In genomic region chr10:132186488-132187413, GRCh38 we compare ENCODE assay signal across 8 cellular contexts. TPM values are rescaled to one million over a fixed set of nuclear protein-coding genes. Genes with fewer than 3 reads are reported as not detected.
DNase-seq lines count a peak whose midpoint lies in the region; ATAC-seq and TF ChIP-seq lines count a peak whose summit lies in the region.

TSS of gene DPYSL4 (plus strand) at chr10:132186948. CDS start at chr10:132187064, 116 bp downstream.

- peak in 2 of 4 donors; percentile 23 to 26 for ATAC-seq in right lobe of liver
- no peak for ATAC-seq in GM18861 (IDR thresholded peaks at IDR 0.05; ENCODE audit: unreplicated experiment)
- no peak for ATAC-seq in HG03097 (IDR thresholded peaks at IDR 0.05; ENCODE audit: low FRiP score, unreplicated experiment)

- TF ChIP-seq CTCF in GM12864 (IDR thresholded peaks at IDR 0.05; ENCODE audit: low read depth, low read length, missing control alignments) (no peak), choroid plexus epithelial cell (conservative IDR thresholded peaks at IDR 0.05; ENCODE audit: low read depth, low read length) (no peak), right lobe of liver (IDR thresholded peaks at IDR 0.05) (no peak), stomach (IDR thresholded peaks at IDR 0.05) (no peak)

- H3K36me3 ChIP-seq in right lobe of liver: no peaks in the 10 kb centered on the region
- no peaks in the 10 kb centered on the region for H3K36me3 ChIP-seq in stomach

- DNase-seq in GM12864 (ENCODE audit: low read depth) (no peak), SK-N-DZ (ENCODE audit: low spot score) (peak; percentile 55), choroid plexus epithelial cell (ENCODE audit: low read depth) (no peak), right lobe of liver (no peak), stomach (no peak), SIG-M5 treated with dmso at 0.1 percent for 504 hours (lab: John Stamatoyannopoulos, UW; ENCODE audit: unreplicated experiment) (no peak)

- no peaks in the 10 kb centered on the region for H3K9me3 ChIP-seq in right lobe of liver
- H3K9me3 ChIP-seq in stomach: no peaks in the 10 kb centered on the region

- WGBS in right lobe of liver (ENCODE audit: insufficient coverage, low coverage, low lambda C conversion rate, missing lambda C conversion rate): 6% methylated on average over 9 of the region's 106 CpGs
- 0 to 4% (median 3%) methylated on average over 5 to 104 of the region's 106 CpGs; no CpG with 5 or more reads in 1 of the 5 donors for WGBS in stomach, 5 donors

- no peak for TF ChIP-seq EP300 in stomach (IDR thresholded peaks at IDR 0.05)

- H3K27ac ChIP-seq in right lobe of liver (no peak within 1 kb of the TSS), stomach (no peak within 1 kb of the TSS)

- H3K4me3 ChIP-seq in GM12864 (ENCODE audit: low read depth, low read length): peak within 1 kb of the TSS; percentile 14; the same call in 1 of the 2 replicates
- peak within 1 kb of the TSS; percentile 56 for H3K4me3 ChIP-seq in choroid plexus epithelial cell (ENCODE audit: low read depth, low read length)
- peak within 1 kb of the TSS in 2 of 3 donors; percentile 13 to 16 for H3K4me3 ChIP-seq in right lobe of liver
- peak within 1 kb of the TSS; percentile 39 to 49 (median 44) for H3K4me3 ChIP-seq in stomach

- H3K27me3 ChIP-seq in right lobe of liver (peaks cover 0 to 32% of the 10 kb centered on the region in 2 donors), stomach (peaks cover 20 to 77% (median 67%) of the 10 kb centered on the region in 3 donors)

- intact Hi-C loops in right lobe of liver (cut with DNase I) (no loop called here), stomach (cut with DNase I; ENCODE audit: low total_unique reads) (no loop called here)

- TF ChIP-seq POLR2A in right lobe of liver (IDR thresholded peaks at IDR 0.05) (no peak), stomach (IDR thresholded peaks at IDR 0.05) (no peak)

- H3K4me1 ChIP-seq in right lobe of liver (peaks cover 0 to 24% (median 0%) of the 10 kb centered on the region in 4 donors), stomach (peaks cover 25 to 27% (median 26%) of the 10 kb centered on the region in 4 donors)

RNA-seq across cellular contexts. Expression of gene DPYSL4, which starts in this region (rescaled TPM):
- polyA plus RNA-seq in SK-N-DZ (2014; cell fraction: cytosol; rRNA removed): 107 and 116 TPM in 2 replicates
- polyA plus RNA-seq in SK-N-DZ (2014; cell fraction: nucleus; rRNA removed): 180 and 190 TPM in 2 replicates
- under 1 TPM in 3 of 6 experiments, not detected in 3; 0.24 to 0.31 (median 0.25) TPM for total RNA-seq in right lobe of liver
- 1 to 10 TPM in 1 of 5 donors, under 1 TPM in 1, not detected in 3; 0.43 to 2.0 TPM for total RNA-seq in stomach
- polyA plus RNA-seq in stomach: 1 to 10 TPM in 1 of 3 donors, under 1 TPM in 2; 0.63 to 1.7 (median 0.68) TPM
